ENCODE assay signal across 1 cellular context in the genomic region with DNA sequence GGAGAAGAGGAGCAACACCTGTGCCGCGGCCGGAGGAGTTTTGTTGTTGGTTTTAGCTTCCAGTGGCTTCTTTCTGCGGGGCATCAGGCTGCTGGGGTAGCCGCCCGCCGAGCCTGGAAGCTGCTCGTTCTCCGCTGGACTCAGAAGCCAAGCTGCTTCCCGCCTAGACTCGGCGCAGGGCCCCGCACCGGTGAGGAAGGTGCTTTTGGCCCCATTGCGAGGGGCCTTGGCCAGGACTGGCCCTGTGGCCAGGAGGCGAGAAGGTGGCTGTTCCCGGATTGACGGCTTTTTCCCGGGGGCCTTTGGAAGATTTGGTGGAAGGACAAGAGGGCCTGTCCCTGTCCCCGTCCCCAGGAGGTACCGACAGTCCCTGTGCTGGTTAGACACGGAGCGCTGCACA.
TF ChIP-seq lines count a peak whose summit lies in the region.

No MANE protein-coding gene starts in this region.

TF ChIP-seq in HCT116, 20 proteins besides CTCF, POLR2A, EP300 and RAD21 (continued from another document):
- TF ChIP-seq, protein P1, sequence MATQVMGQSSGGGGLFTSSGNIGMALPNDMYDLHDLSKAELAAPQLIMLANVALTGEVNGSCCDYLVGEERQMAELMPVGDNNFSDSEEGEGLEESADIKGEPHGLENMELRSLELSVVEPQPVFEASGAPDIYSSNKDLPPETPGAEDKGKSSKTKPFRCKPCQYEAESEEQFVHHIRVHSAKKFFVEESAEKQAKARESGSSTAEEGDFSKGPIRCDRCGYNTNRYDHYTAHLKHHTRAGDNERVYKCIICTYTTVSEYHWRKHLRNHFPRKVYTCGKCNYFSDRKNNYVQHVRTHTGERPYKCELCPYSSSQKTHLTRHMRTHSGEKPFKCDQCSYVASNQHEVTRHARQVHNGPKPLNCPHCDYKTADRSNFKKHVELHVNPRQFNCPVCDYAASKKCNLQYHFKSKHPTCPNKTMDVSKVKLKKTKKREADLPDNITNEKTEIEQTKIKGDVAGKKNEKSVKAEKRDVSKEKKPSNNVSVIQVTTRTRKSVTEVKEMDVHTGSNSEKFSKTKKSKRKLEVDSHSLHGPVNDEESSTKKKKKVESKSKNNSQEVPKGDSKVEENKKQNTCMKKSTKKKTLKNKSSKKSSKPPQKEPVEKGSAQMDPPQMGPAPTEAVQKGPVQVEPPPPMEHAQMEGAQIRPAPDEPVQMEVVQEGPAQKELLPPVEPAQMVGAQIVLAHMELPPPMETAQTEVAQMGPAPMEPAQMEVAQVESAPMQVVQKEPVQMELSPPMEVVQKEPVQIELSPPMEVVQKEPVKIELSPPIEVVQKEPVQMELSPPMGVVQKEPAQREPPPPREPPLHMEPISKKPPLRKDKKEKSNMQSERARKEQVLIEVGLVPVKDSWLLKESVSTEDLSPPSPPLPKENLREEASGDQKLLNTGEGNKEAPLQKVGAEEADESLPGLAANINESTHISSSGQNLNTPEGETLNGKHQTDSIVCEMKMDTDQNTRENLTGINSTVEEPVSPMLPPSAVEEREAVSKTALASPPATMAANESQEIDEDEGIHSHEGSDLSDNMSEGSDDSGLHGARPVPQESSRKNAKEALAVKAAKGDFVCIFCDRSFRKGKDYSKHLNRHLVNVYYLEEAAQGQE (IDR thresholded peaks at IDR 0.05; ENCODE audit: low read depth) = no peak
- TF ChIP-seq ZFX (IDR thresholded peaks at IDR 0.05) = no peak
- no peak for TF ChIP-seq SRF (IDR thresholded peaks at IDR 0.05; ENCODE audit: low read depth)
